Comparison of ENCODE assay signal across 8 cellular contexts in genomic region chr7:93092757-93093370, GRCh38.
DNase-seq lines count a peak whose midpoint lies in the region; ATAC-seq and TF ChIP-seq lines count a peak whose summit lies in the region.

No MANE protein-coding gene starts in this region.

- no peak overlapping the region for H3K27ac ChIP-seq in HL-60 (replicated peaks)

- DNase-seq in AG20443 (ENCODE audit: low spot score) = peak; percentile 37
- DNase-seq in HL-60 (ENCODE audit: low read depth in 1 of 2, low spot score in 1 of 2) = peak; percentile 2 to 21
- DNase-seq in astrocyte of the spinal cord (ENCODE audit: low read depth, low spot score) = peak; percentile 41
- peak; percentile 2 for DNase-seq in skeletal muscle cell (ENCODE audit: low read depth)
- no peak for DNase-seq in activated CD8-positive, alpha-beta memory T cell treated with anti-CD3 and anti-CD28 coated beads, Interleukin-2, amount 50 U/mL, for 4 hours
- DNase-seq in DMS153 treated with DMSO at 0.1 percent for 48 hours (lab: John Stamatoyannopoulos, UW; ENCODE audit: unreplicated experiment) = no peak

- in situ Hi-C loops in astrocyte of the spinal cord (cut with HindIII; ENCODE audit: low sequenced_read_pairs) = no loop called here

- ATAC-seq in GM19035 (IDR thresholded peaks at IDR 0.05; ENCODE audit: unreplicated experiment) (peak; percentile 81), HG03045 (IDR thresholded peaks at IDR 0.05; ENCODE audit: unreplicated experiment) (no peak)

- TF ChIP-seq CTCF in HL-60 (IDR thresholded peaks at IDR 0.05; ENCODE audit: insufficient read depth, low read length) (peak; percentile 45), astrocyte of the spinal cord (IDR thresholded peaks at IDR 0.05; ENCODE audit: low read depth, low read length) (peak; percentile 63)

- peaks cover 2% of the 10 kb centered on the region for H3K27me3 ChIP-seq in HL-60 (ENCODE audit: insufficient read depth, poor library complexity, severe bottlenecking)

- H3K4me3 ChIP-seq in HL-60 (replicated peaks; ENCODE audit: insufficient read depth, low read length) = no peak overlapping the region
- H3K4me3 ChIP-seq in astrocyte of the spinal cord (ENCODE audit: low read depth, low read length) = no peak overlapping the region
- no peak overlapping the region for H3K4me3 ChIP-seq in skeletal muscle cell (ENCODE audit: low read depth, low read length)

Comparison
In these comparisons a context has a peak if more than half of its experiments do, and no peak if none do; other contexts are left out.
1. DNase-seq: peak in AG20443 (single experiment), HL-60 (2 of 2), astrocyte of the spinal cord (single experiment) and skeletal muscle cell (single experiment); none in activated CD8-positive, alpha-beta memory T cell treated with anti-CD3 and anti-CD28 coated beads, Interleukin-2, amount 50 U/mL, for 4 hours (single experiment) and DMS153 treated with DMSO at 0.1 percent for 48 hours (single experiment).